In genomic region chr17:13575466-13575865, GRCh38 we compare ENCODE assay signal across 24 cellular contexts. TPM values are rescaled to one million over a fixed set of nuclear protein-coding genes. Genes with fewer than 3 reads are reported as not detected.
DNase-seq lines count a peak whose midpoint lies in the region; ATAC-seq and TF ChIP-seq lines count a peak whose summit lies in the region.
"Had no signal": no experiment of that assay in that cellular context is flagged by ENCODE, and none has a peak within 500 bp of the region (broad histone marks: within the 10 kb centered on the region; RNA-seq: fewer than 3 reads in every experiment).

No MANE protein-coding gene starts in this region.

- H3K4me3 ChIP-seq in HUES64 (ENCODE audit: low read length): peak overlapping the region; percentile 25
- H3K4me3 ChIP-seq in SJSA1: no peak overlapping the region
- peak overlapping the region; percentile 67 for H3K4me3 ChIP-seq in endodermal cell (ENCODE audit: low read length)
- H3K4me3 ChIP-seq in neural progenitor cell: peak overlapping the region; percentile 6

- 9% methylated on average over 2 of the region's 2 CpGs for WGBS in HUES64
- WGBS in endodermal cell (ENCODE audit: insufficient coverage in 1 of 2, insufficient read length in 1 of 2), 2 experiments: 14 to 17% methylated on average over 2 of the region's 2 CpGs

- H3K9ac ChIP-seq in HUES64 (ENCODE audit: low read depth, low read length): no peak overlapping the region
- H3K9ac ChIP-seq in endodermal cell (ENCODE audit: extremely low read depth, low read length, poor library complexity, severe bottlenecking): peak overlapping the region; percentile 17
- no peak overlapping the region for H3K9ac ChIP-seq in neural progenitor cell

- H3K9me3 ChIP-seq in HUES64 (ENCODE audit: insufficient read depth, low read depth, low read length): 0 out of 2 replicates have a peak, but pooled peaks cover 6% of the 10 kb centered on the region
- no peaks in the 10 kb centered on the region for H3K9me3 ChIP-seq in SJSA1 (replicated peaks)
- peaks cover 30% of the 10 kb centered on the region for H3K9me3 ChIP-seq in endodermal cell (ENCODE audit: control insufficient read depth, low read length)
- no peaks in the 10 kb centered on the region for H3K9me3 ChIP-seq in neural progenitor cell (ENCODE audit: low read depth)
- H3K9me3 ChIP-seq: Caco-2 had no signal

- no peak for ATAC-seq in GM21367 (IDR thresholded peaks at IDR 0.05; ENCODE audit: unreplicated experiment)
- no peak for ATAC-seq in HG03571 (IDR thresholded peaks at IDR 0.05; ENCODE audit: unreplicated experiment)
- ATAC-seq: CD8-positive, alpha-beta T cell had no signal

- H3K27me3 ChIP-seq in HUES64 (ENCODE audit: insufficient read depth, low read length): no peaks in the 10 kb centered on the region
- no peaks in the 10 kb centered on the region for H3K27me3 ChIP-seq in SJSA1 (replicated peaks)
- no peaks in the 10 kb centered on the region for H3K27me3 ChIP-seq in endodermal cell (ENCODE audit: control insufficient read depth, insufficient read depth, low read length, poor library complexity, severe bottlenecking)
- no peaks in the 10 kb centered on the region for H3K27me3 ChIP-seq in neural progenitor cell

- H3K27ac ChIP-seq in HUES64 (ENCODE audit: low read depth, low read length) (peak overlapping the region; percentile 82), SJSA1 (peak overlapping the region; percentile 12), endodermal cell (ENCODE audit: low read depth, low read length) (peak overlapping the region; percentile 67), neural progenitor cell (no peak overlapping the region)
- H3K27ac ChIP-seq: C4-2B had no signal

- no peak for DNase-seq in SJSA1 (ENCODE audit: low read depth in 1 of 2, low spot score in 2 of 2)
- no peak for DNase-seq in endodermal cell
- no peak for DNase-seq in neural progenitor cell (ENCODE audit: low spot score)
- DNase-seq in AG08396 (ENCODE audit: low spot score): no peak
- DNase-seq: Caco-2; CD8-positive, alpha-beta T cell; GOT3; Karpas-422; MV-4-11; NCI-H1105; NCI-H1436 treated with DMSO at 0.1 percent for 48 hours; NCI-H1930; NCI-H2107; NCI-H524; NCI-H774; Right ventricle myocardium superior; RPMI8226; T-helper 1 cell had no signal

- H2AFZ ChIP-seq in neural progenitor cell (replicated peaks): no peak overlapping the region

- H3K4me3 Mint-ChIP-seq in endodermal cell (no peak overlapping the region), neural progenitor cell (no peak overlapping the region)
- H3K4me3 Mint-ChIP-seq: B cell; CD8-positive, alpha-beta T cell had no signal

- peaks cover 19% of the 10 kb centered on the region for H3F3A ChIP-seq in neural progenitor cell (ENCODE audit: low read depth)

- H3K79me2 ChIP-seq in neural progenitor cell (ENCODE audit: low read depth): no peaks in the 10 kb centered on the region

- H3K9me3 Mint-ChIP-seq in endodermal cell (peaks cover 27% of the 10 kb centered on the region), neural progenitor cell (peaks cover 14% of the 10 kb centered on the region)
- H3K9me3 Mint-ChIP-seq: CD8-positive, alpha-beta T cell had no signal

- peak overlapping the region; percentile 53 for H3K4me2 ChIP-seq in neural progenitor cell

- H3K4me1 ChIP-seq in HUES64 (ENCODE audit: insufficient read depth, low read length): peaks cover 29% of the 10 kb centered on the region
- H3K4me1 ChIP-seq in SJSA1 (replicated peaks): peaks cover 31% of the 10 kb centered on the region
- peaks cover 5% of the 10 kb centered on the region for H3K4me1 ChIP-seq in endodermal cell (ENCODE audit: control insufficient read depth, insufficient read depth, low read length)
- H3K4me1 ChIP-seq in neural progenitor cell: peaks cover 25% of the 10 kb centered on the region
- H3K4me1 ChIP-seq: Caco-2 had no signal

- H3K27ac Mint-ChIP-seq in endodermal cell (peak overlapping the region; percentile 86), neural progenitor cell (no peak overlapping the region)
- H3K27ac Mint-ChIP-seq: B cell; CD8-positive, alpha-beta T cell had no signal

- TF ChIP-seq CTCF in endodermal cell (conservative IDR thresholded peaks at IDR 0.05) (peak; percentile 32), neural progenitor cell (IDR thresholded peaks at IDR 0.05) (no peak)

- peaks cover 4% of the 10 kb centered on the region for H3K36me3 Mint-ChIP-seq in endodermal cell (ENCODE audit: low read depth)
- H3K36me3 Mint-ChIP-seq in neural progenitor cell: peaks cover 2% of the 10 kb centered on the region
- H3K36me3 Mint-ChIP-seq: CD8-positive, alpha-beta T cell had no signal

- H3K36me3 ChIP-seq in HUES64 (ENCODE audit: insufficient read depth, low read length) (0 out of 2 replicates have a peak, but pooled peaks cover 3% of the 10 kb centered on the region), SJSA1 (no peaks in the 10 kb centered on the region), endodermal cell (ENCODE audit: control insufficient read depth, insufficient read depth, low read length) (no peaks in the 10 kb centered on the region), neural progenitor cell (no peaks in the 10 kb centered on the region)

- H3K4me1 Mint-ChIP-seq in endodermal cell: peaks cover 25% of the 10 kb centered on the region
- peaks cover 19% of the 10 kb centered on the region for H3K4me1 Mint-ChIP-seq in neural progenitor cell
- H3K4me1 Mint-ChIP-seq: B cell had no signal

- peaks cover 18% of the 10 kb centered on the region for H3K27me3 Mint-ChIP-seq in endodermal cell (ENCODE audit: insufficient read depth)
- peaks cover 8% of the 10 kb centered on the region for H3K27me3 Mint-ChIP-seq in neural progenitor cell (ENCODE audit: insufficient read depth, low read depth)

- H4K20me1 ChIP-seq in neural progenitor cell (ENCODE audit: low read depth): no peaks in the 10 kb centered on the region

RNA-seq across cellular contexts. Expression of gene HS3ST3A1, which starts 26.3 kb away (rescaled TPM):
- 4.6 TPM for polyA plus RNA-seq in HUES64 (2013, experiment 1 of 2)
- 3.9 TPM for polyA plus RNA-seq in HUES64 (2013, experiment 2 of 2)
- total RNA-seq in SJSA1 (2014; rRNA removed; shearing (Covaris generic)): 12.9 and 16.8 TPM in 2 replicates
- total RNA-seq in endodermal cell (1 to 10 TPM; 1.9 to 2.4 TPM), neural progenitor cell (ENCODE audit: low replicate concordance) (3.0 and 8.4 TPM in 2 replicates)
- 4.1 TPM for polyA plus RNA-seq in endodermal cell (2013, experiment 1 of 2)
- 4.3 TPM for polyA plus RNA-seq in endodermal cell (2013, experiment 2 of 2)
- total RNA-seq: A673; Caco-2; CD8-positive, alpha-beta T cell had no signal
